In the genomic region with DNA sequence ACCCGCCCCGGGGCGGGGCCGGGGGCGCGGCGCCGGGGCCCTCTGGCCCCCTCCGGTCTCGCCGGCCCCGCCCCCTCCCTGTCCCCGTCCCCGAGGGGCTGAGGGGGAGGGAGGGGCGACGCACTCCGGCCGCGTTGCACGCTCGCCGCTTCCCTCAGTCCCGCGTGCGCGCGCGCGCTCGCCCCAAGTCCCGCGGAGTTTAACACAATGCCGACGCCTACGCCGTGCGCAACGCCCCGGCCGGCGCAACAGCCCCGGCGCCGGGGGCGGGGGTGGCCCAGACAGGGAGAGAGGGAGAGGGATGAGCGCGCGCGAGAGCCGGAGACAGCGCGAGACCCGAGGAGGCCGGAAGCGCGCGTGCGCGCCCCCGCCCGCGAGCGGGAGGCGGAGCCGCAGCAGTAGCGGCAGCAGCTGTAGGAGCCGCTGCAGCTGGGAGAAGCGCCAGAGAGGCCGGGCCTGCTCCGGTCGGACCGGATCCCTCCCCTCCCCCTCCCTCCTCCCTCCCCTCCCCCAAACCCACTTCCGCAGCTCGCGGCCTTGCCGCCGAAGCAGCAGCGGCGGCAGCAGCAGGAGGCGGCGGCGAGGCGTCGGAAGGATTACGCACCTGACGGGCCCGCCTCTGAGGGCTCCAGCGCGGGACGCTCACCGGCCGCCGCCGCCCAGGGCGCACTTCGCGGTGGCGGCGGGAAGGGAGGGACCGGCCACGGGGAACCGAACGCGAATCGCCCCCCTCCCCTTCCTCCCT, we compare ENCODE assay signal across 1 cellular context.
TF ChIP-seq lines count a peak whose summit lies in the region.

No MANE protein-coding gene starts in this region.

TF ChIP-seq in K562, 482 proteins besides CTCF, POLR2A, EP300 and RAD21 (continued from another document and continues in another):
- TF ChIP-seq, protein P1, sequence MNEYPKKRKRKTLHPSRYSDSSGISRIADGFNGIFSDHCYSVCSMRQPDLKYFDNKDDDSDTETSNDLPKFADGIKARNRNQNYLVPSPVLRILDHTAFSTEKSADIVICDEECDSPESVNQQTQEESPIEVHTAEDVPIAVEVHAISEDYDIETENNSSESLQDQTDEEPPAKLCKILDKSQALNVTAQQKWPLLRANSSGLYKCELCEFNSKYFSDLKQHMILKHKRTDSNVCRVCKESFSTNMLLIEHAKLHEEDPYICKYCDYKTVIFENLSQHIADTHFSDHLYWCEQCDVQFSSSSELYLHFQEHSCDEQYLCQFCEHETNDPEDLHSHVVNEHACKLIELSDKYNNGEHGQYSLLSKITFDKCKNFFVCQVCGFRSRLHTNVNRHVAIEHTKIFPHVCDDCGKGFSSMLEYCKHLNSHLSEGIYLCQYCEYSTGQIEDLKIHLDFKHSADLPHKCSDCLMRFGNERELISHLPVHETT (CRISPR knock-in tag; conservative IDR thresholded peaks at IDR 0.05 in 1 of 2, IDR thresholded peaks at IDR 0.05 in 1 of 2): peak in 1 of 2 experiments; percentile 100; a peak in 2 of 4 replicates
- TF ChIP-seq POLR2H (tag; IDR thresholded peaks at IDR 0.05; ENCODE audit: low read depth): peak; percentile 89
- TF ChIP-seq HEY1 (CRISPR knock-in tag; IDR thresholded peaks at IDR 0.05; ENCODE audit: borderline replicate concordance): no peak
- TF ChIP-seq, protein P2, sequence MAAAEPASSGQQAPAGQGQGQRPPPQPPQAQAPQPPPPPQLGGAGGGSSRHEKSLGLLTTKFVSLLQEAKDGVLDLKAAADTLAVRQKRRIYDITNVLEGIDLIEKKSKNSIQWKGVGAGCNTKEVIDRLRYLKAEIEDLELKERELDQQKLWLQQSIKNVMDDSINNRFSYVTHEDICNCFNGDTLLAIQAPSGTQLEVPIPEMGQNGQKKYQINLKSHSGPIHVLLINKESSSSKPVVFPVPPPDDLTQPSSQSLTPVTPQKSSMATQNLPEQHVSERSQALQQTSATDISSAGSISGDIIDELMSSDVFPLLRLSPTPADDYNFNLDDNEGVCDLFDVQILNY (CRISPR knock-in tag; IDR thresholded peaks at IDR 0.05): no peak
- no peak for TF ChIP-seq KLF13 (tag; IDR thresholded peaks at IDR 0.05; ENCODE audit: borderline replicate concordance, low read depth)
- no peak for TF ChIP-seq ZNF124 (CRISPR knock-in tag; IDR thresholded peaks at IDR 0.05)
- no peak for TF ChIP-seq SRSF1 (IDR thresholded peaks at IDR 0.05; ENCODE audit: low read depth, low read length)
- TF ChIP-seq, protein P3, sequence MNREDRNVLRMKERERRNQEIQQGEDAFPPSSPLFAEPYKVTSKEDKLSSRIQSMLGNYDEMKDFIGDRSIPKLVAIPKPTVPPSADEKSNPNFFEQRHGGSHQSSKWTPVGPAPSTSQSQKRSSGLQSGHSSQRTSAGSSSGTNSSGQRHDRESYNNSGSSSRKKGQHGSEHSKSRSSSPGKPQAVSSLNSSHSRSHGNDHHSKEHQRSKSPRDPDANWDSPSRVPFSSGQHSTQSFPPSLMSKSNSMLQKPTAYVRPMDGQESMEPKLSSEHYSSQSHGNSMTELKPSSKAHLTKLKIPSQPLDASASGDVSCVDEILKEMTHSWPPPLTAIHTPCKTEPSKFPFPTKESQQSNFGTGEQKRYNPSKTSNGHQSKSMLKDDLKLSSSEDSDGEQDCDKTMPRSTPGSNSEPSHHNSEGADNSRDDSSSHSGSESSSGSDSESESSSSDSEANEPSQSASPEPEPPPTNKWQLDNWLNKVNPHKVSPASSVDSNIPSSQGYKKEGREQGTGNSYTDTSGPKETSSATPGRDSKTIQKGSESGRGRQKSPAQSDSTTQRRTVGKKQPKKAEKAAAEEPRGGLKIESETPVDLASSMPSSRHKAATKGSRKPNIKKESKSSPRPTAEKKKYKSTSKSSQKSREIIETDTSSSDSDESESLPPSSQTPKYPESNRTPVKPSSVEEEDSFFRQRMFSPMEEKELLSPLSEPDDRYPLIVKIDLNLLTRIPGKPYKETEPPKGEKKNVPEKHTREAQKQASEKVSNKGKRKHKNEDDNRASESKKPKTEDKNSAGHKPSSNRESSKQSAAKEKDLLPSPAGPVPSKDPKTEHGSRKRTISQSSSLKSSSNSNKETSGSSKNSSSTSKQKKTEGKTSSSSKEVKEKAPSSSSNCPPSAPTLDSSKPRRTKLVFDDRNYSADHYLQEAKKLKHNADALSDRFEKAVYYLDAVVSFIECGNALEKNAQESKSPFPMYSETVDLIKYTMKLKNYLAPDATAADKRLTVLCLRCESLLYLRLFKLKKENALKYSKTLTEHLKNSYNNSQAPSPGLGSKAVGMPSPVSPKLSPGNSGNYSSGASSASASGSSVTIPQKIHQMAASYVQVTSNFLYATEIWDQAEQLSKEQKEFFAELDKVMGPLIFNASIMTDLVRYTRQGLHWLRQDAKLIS (CRISPR knock-in tag; IDR thresholded peaks at IDR 0.05): peak; percentile 83; the same call in 1 of the 2 replicates
- no peak for TF ChIP-seq SMARCC2 (IDR thresholded peaks at IDR 0.05; ENCODE audit: low read depth)
- TF ChIP-seq HCFC1 (IDR thresholded peaks at IDR 0.05; ENCODE audit: low read depth, low read length): no peak; the same call in 1 of the 2 replicates
- peak; percentile 81 for TF ChIP-seq GABPB1 (CRISPR knock-in tag; IDR thresholded peaks at IDR 0.05)
- TF ChIP-seq TGIF2 (CRISPR knock-in tag; IDR thresholded peaks at IDR 0.05): 0 out of 2 replicates have a peak, but pooled peaks have one; percentile 9
- TF ChIP-seq NR2C2 (CRISPR knock-in tag; IDR thresholded peaks at IDR 0.05): no peak
- peak; percentile 34; the same call in 1 of the 2 replicates for TF ChIP-seq NR2C2 (tag; IDR thresholded peaks at IDR 0.05)
- TF ChIP-seq, protein P4, sequence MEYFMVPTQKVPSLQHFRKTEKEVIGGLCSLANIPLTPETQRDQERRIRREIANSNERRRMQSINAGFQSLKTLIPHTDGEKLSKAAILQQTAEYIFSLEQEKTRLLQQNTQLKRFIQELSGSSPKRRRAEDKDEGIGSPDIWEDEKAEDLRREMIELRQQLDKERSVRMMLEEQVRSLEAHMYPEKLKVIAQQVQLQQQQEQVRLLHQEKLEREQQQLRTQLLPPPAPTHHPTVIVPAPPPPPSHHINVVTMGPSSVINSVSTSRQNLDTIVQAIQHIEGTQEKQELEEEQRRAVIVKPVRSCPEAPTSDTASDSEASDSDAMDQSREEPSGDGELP (CRISPR knock-in tag; IDR thresholded peaks at IDR 0.05; ENCODE audit: borderline replicate concordance): peak; percentile 97
- TF ChIP-seq, protein P5, sequence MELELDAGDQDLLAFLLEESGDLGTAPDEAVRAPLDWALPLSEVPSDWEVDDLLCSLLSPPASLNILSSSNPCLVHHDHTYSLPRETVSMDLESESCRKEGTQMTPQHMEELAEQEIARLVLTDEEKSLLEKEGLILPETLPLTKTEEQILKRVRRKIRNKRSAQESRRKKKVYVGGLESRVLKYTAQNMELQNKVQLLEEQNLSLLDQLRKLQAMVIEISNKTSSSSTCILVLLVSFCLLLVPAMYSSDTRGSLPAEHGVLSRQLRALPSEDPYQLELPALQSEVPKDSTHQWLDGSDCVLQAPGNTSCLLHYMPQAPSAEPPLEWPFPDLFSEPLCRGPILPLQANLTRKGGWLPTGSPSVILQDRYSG (tag; conservative IDR thresholded peaks at IDR 0.05; ENCODE audit: low read depth): no peak
- TF ChIP-seq, protein P6, sequence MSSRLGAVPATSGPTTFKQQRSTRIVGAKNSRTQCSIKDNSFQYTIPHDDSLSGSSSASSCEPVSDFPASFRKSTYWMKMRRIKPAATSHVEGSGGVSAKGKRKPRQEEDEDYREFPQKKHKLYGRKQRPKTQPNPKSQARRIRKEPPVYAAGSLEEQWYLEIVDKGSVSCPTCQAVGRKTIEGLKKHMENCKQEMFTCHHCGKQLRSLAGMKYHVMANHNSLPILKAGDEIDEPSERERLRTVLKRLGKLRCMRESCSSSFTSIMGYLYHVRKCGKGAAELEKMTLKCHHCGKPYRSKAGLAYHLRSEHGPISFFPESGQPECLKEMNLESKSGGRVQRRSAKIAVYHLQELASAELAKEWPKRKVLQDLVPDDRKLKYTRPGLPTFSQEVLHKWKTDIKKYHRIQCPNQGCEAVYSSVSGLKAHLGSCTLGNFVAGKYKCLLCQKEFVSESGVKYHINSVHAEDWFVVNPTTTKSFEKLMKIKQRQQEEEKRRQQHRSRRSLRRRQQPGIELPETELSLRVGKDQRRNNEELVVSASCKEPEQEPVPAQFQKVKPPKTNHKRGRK (tag; IDR thresholded peaks at IDR 0.05): no peak
- TF ChIP-seq, protein P7, sequence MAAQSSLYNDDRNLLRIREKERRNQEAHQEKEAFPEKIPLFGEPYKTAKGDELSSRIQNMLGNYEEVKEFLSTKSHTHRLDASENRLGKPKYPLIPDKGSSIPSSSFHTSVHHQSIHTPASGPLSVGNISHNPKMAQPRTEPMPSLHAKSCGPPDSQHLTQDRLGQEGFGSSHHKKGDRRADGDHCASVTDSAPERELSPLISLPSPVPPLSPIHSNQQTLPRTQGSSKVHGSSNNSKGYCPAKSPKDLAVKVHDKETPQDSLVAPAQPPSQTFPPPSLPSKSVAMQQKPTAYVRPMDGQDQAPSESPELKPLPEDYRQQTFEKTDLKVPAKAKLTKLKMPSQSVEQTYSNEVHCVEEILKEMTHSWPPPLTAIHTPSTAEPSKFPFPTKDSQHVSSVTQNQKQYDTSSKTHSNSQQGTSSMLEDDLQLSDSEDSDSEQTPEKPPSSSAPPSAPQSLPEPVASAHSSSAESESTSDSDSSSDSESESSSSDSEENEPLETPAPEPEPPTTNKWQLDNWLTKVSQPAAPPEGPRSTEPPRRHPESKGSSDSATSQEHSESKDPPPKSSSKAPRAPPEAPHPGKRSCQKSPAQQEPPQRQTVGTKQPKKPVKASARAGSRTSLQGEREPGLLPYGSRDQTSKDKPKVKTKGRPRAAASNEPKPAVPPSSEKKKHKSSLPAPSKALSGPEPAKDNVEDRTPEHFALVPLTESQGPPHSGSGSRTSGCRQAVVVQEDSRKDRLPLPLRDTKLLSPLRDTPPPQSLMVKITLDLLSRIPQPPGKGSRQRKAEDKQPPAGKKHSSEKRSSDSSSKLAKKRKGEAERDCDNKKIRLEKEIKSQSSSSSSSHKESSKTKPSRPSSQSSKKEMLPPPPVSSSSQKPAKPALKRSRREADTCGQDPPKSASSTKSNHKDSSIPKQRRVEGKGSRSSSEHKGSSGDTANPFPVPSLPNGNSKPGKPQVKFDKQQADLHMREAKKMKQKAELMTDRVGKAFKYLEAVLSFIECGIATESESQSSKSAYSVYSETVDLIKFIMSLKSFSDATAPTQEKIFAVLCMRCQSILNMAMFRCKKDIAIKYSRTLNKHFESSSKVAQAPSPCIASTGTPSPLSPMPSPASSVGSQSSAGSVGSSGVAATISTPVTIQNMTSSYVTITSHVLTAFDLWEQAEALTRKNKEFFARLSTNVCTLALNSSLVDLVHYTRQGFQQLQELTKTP (IDR thresholded peaks at IDR 0.05; ENCODE audit: low read depth in 1 of 2, partially characterized antibody in 2 of 2): no peak
- TF ChIP-seq TCFL5 (CRISPR knock-in tag; conservative IDR thresholded peaks at IDR 0.05): no peak
- no peak for TF ChIP-seq MIER1 (IDR thresholded peaks at IDR 0.05; ENCODE audit: low read depth)
- TF ChIP-seq ZBTB8A (IDR thresholded peaks at IDR 0.05; ENCODE audit: partially characterized antibody): no peak
- TF ChIP-seq, protein P8, sequence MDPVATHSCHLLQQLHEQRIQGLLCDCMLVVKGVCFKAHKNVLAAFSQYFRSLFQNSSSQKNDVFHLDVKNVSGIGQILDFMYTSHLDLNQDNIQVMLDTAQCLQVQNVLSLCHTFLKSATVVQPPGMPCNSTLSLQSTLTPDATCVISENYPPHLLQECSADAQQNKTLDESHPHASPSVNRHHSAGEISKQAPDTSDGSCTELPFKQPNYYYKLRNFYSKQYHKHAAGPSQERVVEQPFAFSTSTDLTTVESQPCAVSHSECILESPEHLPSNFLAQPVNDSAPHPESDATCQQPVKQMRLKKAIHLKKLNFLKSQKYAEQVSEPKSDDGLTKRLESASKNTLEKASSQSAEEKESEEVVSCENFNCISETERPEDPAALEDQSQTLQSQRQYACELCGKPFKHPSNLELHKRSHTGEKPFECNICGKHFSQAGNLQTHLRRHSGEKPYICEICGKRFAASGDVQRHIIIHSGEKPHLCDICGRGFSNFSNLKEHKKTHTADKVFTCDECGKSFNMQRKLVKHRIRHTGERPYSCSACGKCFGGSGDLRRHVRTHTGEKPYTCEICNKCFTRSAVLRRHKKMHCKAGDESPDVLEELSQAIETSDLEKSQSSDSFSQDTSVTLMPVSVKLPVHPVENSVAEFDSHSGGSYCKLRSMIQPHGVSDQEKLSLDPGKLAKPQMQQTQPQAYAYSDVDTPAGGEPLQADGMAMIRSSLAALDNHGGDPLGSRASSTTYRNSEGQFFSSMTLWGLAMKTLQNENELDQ (CRISPR knock-in tag; IDR thresholded peaks at IDR 0.05; ENCODE audit: borderline replicate concordance): no peak
- TF ChIP-seq RB1 (IDR thresholded peaks at IDR 0.05; ENCODE audit: low read depth): peak; percentile 37; the same call in 1 of the 2 replicates
- TF ChIP-seq FOXK2 (conservative IDR thresholded peaks at IDR 0.05 in 1 of 2, IDR thresholded peaks at IDR 0.05 in 1 of 2; ENCODE audit: low read depth in 2 of 2): no peak
- TF ChIP-seq, protein P9, sequence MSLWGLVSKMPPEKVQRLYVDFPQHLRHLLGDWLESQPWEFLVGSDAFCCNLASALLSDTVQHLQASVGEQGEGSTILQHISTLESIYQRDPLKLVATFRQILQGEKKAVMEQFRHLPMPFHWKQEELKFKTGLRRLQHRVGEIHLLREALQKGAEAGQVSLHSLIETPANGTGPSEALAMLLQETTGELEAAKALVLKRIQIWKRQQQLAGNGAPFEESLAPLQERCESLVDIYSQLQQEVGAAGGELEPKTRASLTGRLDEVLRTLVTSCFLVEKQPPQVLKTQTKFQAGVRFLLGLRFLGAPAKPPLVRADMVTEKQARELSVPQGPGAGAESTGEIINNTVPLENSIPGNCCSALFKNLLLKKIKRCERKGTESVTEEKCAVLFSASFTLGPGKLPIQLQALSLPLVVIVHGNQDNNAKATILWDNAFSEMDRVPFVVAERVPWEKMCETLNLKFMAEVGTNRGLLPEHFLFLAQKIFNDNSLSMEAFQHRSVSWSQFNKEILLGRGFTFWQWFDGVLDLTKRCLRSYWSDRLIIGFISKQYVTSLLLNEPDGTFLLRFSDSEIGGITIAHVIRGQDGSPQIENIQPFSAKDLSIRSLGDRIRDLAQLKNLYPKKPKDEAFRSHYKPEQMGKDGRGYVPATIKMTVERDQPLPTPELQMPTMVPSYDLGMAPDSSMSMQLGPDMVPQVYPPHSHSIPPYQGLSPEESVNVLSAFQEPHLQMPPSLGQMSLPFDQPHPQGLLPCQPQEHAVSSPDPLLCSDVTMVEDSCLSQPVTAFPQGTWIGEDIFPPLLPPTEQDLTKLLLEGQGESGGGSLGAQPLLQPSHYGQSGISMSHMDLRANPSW (CRISPR knock-in tag; IDR thresholded peaks at IDR 0.05): no peak
- peak; percentile 77 for TF ChIP-seq KDM5B (IDR thresholded peaks at IDR 0.05; ENCODE audit: insufficient replicate concordance, low read depth, low read length)
- peak; percentile 64; the same call in 1 of the 2 replicates for TF ChIP-seq CBX1 (IDR thresholded peaks at IDR 0.05; ENCODE audit: low read depth)
- TF ChIP-seq, protein P10, sequence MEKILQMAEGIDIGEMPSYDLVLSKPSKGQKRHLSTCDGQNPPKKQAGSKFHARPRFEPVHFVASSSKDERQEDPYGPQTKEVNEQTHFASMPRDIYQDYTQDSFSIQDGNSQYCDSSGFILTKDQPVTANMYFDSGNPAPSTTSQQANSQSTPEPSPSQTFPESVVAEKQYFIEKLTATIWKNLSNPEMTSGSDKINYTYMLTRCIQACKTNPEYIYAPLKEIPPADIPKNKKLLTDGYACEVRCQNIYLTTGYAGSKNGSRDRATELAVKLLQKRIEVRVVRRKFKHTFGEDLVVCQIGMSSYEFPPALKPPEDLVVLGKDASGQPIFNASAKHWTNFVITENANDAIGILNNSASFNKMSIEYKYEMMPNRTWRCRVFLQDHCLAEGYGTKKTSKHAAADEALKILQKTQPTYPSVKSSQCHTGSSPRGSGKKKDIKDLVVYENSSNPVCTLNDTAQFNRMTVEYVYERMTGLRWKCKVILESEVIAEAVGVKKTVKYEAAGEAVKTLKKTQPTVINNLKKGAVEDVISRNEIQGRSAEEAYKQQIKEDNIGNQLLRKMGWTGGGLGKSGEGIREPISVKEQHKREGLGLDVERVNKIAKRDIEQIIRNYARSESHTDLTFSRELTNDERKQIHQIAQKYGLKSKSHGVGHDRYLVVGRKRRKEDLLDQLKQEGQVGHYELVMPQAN (IDR thresholded peaks at IDR 0.05; ENCODE audit: borderline replicate concordance): no peak
- no peak for TF ChIP-seq KHSRP (IDR thresholded peaks at IDR 0.05)
- TF ChIP-seq, protein P11, sequence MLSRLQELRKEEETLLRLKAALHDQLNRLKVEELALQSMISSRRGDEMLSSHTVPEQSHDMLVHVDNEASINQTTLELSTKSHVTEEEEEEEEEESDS (CRISPR knock-in tag; IDR thresholded peaks at IDR 0.05): no peak
